In genomic region chr12:102061556-102062418, GRCh38 we compare ENCODE assay signal across 8 cellular contexts. TPM values are rescaled to one million over a fixed set of nuclear protein-coding genes. Genes with fewer than 3 reads are reported as not detected.
DNase-seq lines count a peak whose midpoint lies in the region; ATAC-seq and TF ChIP-seq lines count a peak whose summit lies in the region.

WASHC3 (minus strand) TSS chr12:102061991; CDS start chr12:102061962, 29 bp downstream.

- H3K9me3 Mint-ChIP-seq in CD14-positive monocyte: no peaks in the 10 kb centered on the region

- peak within 1 kb of the TSS; percentile 84 to 92 for H3K4me3 ChIP-seq in left lung

- ATAC-seq in GM19397 (IDR thresholded peaks at IDR 0.05; ENCODE audit: unreplicated experiment) (peak; percentile 98), HG03571 (IDR thresholded peaks at IDR 0.05; ENCODE audit: unreplicated experiment) (peak; percentile 95), left lung (peak; percentile 99)

- peaks cover 0 to 6% of the 10 kb centered on the region in 2 donors for H3K36me3 ChIP-seq in left lung

- no peaks in the 10 kb centered on the region for H3K9me3 ChIP-seq in left lung

- H3K4me1 ChIP-seq in left lung: peaks cover 6% of the 10 kb centered on the region in 2 donors

- TF ChIP-seq CTCF in CD14-positive monocyte (IDR thresholded peaks at IDR 0.05) (no peak), left lung (IDR thresholded peaks at IDR 0.05) (peak in 1 of 2 donors; percentile 11)

- peaks cover 12% of the 10 kb centered on the region for H3K4me1 Mint-ChIP-seq in CD14-positive monocyte

- H3K27ac Mint-ChIP-seq in CD14-positive monocyte: peak within 1 kb of the TSS; percentile 89 to 99 (median 97)

- intact Hi-C loops in CD14-positive monocyte (cut with micrococcal nuclease) (loop anchor here (5.0 kb wide), 2 partner anchors 56 to 61 kb away; partner anchors contain the start of genes NUP37 (in 1 of the 2) and PARPBP (in 1 of the 2)), left lung (cut with DNase I) (no loop called here)

- H3K27ac ChIP-seq in left lung: peak within 1 kb of the TSS; percentile 87 to 89

- H3K36me3 Mint-ChIP-seq in CD14-positive monocyte: peaks cover 14 to 27% of the 10 kb centered on the region in 2 donors

- H3K27me3 ChIP-seq in left lung: no peaks in the 10 kb centered on the region

- DNase-seq in CD14-positive monocyte (ENCODE audit: low spot score): peak; percentile 93
- DNase-seq in NCI-H82 (lab: John Stamatoyannopoulos, UW): peak; percentile 97
- DNase-seq in activated CD4-positive, alpha-beta T cell treated with anti-CD3 and anti-CD28 coated beads, Interleukin-2, amount 50 U/mL, for 48 hours: peak; percentile 94 to 97
- DNase-seq in dermis blood vessel endothelial cell: peak; percentile 94
- DNase-seq in left lung: peak; percentile 97 to 98
- DNase-seq in stimulated activated CD4-positive, alpha-beta T cell treated with anti-CD3 and anti-CD28 coated beads, Interleukin-2, amount 100 ng/mL, for 48 hours: peak; percentile 89

- peaks cover 0 to 5% (median 0%) of the 10 kb centered on the region in 3 donors for H3K27me3 Mint-ChIP-seq in CD14-positive monocyte (ENCODE audit: low read depth in 3 of 3)

- peak within 1 kb of the TSS; percentile 98 for H3K4me3 Mint-ChIP-seq in CD14-positive monocyte

RNA-seq across cellular contexts. Expression of gene WASHC3, which starts in this region (rescaled TPM):
- polyA plus RNA-seq in CD14-positive monocyte: 10 to 100 TPM; 66.2 to 75.8 TPM
- total RNA-seq in dermis blood vessel endothelial cell (50.4 and 56.0 TPM in 2 replicates), left lung (10 to 100 TPM; 31.8 to 45.9 TPM)

Comparison
In these comparisons a context has a peak if more than half of its experiments do, and no peak if none do; other contexts are left out.
1. Peak in every context shown above with its lines: DNase-seq, ATAC-seq, H3K4me3 ChIP-seq and H3K27ac ChIP-seq.
2. intact Hi-C loops: an anchor here in CD14-positive monocyte (5.0 kb wide); none called in left lung.